1 cellular context compared by ENCODE assay signal in genomic region chr10:1736972-1737221, GRCh38.
A peak's percentile ranks its signal among the peaks of the same experiment; 100 is the strongest.
TF ChIP-seq lines count a peak whose summit lies in the region.

No MANE protein-coding gene starts in this region.

TF ChIP-seq in H1, 55 proteins besides CTCF, POLR2A, EP300 and RAD21 (continued from another document):
- TF ChIP-seq TEAD4 (IDR thresholded peaks at IDR 0.05; ENCODE audit: low read depth, low read length), result no peak
- TF ChIP-seq CTBP2 (IDR thresholded peaks at IDR 0.05; ENCODE audit: borderline replicate concordance, insufficient read depth, insufficient read length, low read length), result no peak
- no peak for TF ChIP-seq SIX5 (IDR thresholded peaks at IDR 0.05; ENCODE audit: low read depth, low read length)
- no peak for TF ChIP-seq ATF2 (IDR thresholded peaks at IDR 0.05; ENCODE audit: low read length)
- no peak for TF ChIP-seq KDM1A (IDR thresholded peaks at IDR 0.05; ENCODE audit: borderline replicate concordance, low read length)
- TF ChIP-seq EZH2 (IDR thresholded peaks at IDR 0.05; ENCODE audit: low read depth, low read length, severe bottlenecking), result peak; percentile 53
- TF ChIP-seq SUZ12 (IDR thresholded peaks at IDR 0.05; ENCODE audit: low read length), result no peak
- TF ChIP-seq ASH2L (IDR thresholded peaks at IDR 0.05; ENCODE audit: low read length), result no peak
- no peak for TF ChIP-seq HDAC2 (IDR thresholded peaks at IDR 0.05; ENCODE audit: borderline replicate concordance in 1 of 2, low read depth in 2 of 2, low read length in 2 of 2)
- 0 out of 4 replicates have a peak, but pooled peaks of 1 of the 2 experiments have one; percentile 13 for TF ChIP-seq SIN3A (conservative IDR thresholded peaks at IDR 0.05 in 1 of 2, IDR thresholded peaks at IDR 0.05 in 1 of 2; ENCODE audit: low read depth in 1 of 2, low read length in 2 of 2)
